10 cellular contexts compared by ENCODE assay signal in genomic region chr13:48448285-48448962, GRCh38. TPM values are rescaled to one million over a fixed set of nuclear protein-coding genes. Genes with fewer than 3 reads are reported as not detected.
DNase-seq lines count a peak whose midpoint lies in the region; ATAC-seq, FAIRE-seq and TF ChIP-seq lines count a peak whose summit lies in the region.
"Had no signal": no experiment of that assay in that cellular context is flagged by ENCODE, and none has a peak within 500 bp of the region (broad histone marks: within the 10 kb centered on the region; RNA-seq: fewer than 3 reads in every experiment).

No MANE protein-coding gene starts in this region.

- H3K4me3 ChIP-seq in HL-60 (replicated peaks; ENCODE audit: insufficient read depth, low read length) (no peak overlapping the region; the same call in 1 of the 2 replicates), bronchial epithelial cell (ENCODE audit: low read depth, low read length) (no peak overlapping the region), prostate gland (no peak overlapping the region)

- no peaks in the 10 kb centered on the region for H3K4me1 ChIP-seq in prostate gland (replicated peaks)

- peaks cover 1% of the 10 kb centered on the region for H3K36me3 ChIP-seq in bronchial epithelial cell (ENCODE audit: control insufficient read depth, insufficient read depth, low read length)
- no peaks in the 10 kb centered on the region for H3K36me3 ChIP-seq in prostate gland

- no peaks in the 10 kb centered on the region for H3K27me3 ChIP-seq in HL-60 (ENCODE audit: insufficient read depth, poor library complexity, severe bottlenecking)
- no peaks in the 10 kb centered on the region for H3K27me3 ChIP-seq in bronchial epithelial cell (ENCODE audit: control insufficient read depth, insufficient read depth, low read length)
- no peaks in the 10 kb centered on the region for H3K27me3 ChIP-seq in prostate gland (replicated peaks; ENCODE audit: insufficient read depth)

- H3K27ac ChIP-seq in HL-60 (replicated peaks) (peak overlapping the region; percentile 12; the same call in 1 of the 2 replicates), prostate gland (peak overlapping the region; percentile 7 to 45), substantia nigra (ENCODE audit: low read depth, low read length, poor library complexity, severe bottlenecking) (no peak overlapping the region)

- ATAC-seq in GM21447 (IDR thresholded peaks at IDR 0.05; ENCODE audit: unreplicated experiment), result no peak
- ATAC-seq: T-helper 17 cell had no signal

- WGBS in prostate gland, result 66% methylated on average over 3 of the region's 3 CpGs

- TF ChIP-seq POLR2A in prostate gland (IDR thresholded peaks at IDR 0.05), result no peak

- DNase-seq in DMS79 treated with DMSO at 0.1 percent for 48 hours (lab: John Stamatoyannopoulos, UW) (peak; percentile 10), HL-60 (ENCODE audit: low read depth in 1 of 2, low spot score in 1 of 2) (no peak), bronchial epithelial cell (ENCODE audit: low read depth) (peak; percentile 37), prostate gland (ENCODE audit: low spot score) (no peak), NCI-H1436 (lab: John Stamatoyannopoulos, UW) (no peak), substantia nigra (lab: John Stamatoyannopoulos, UW) (no peak)
- DNase-seq: NCI-H1048, small intestine, T-helper 17 cell had no signal

- no peak for FAIRE-seq in bronchial epithelial cell (lab: Jason Lieb, UNC)
- FAIRE-seq: small intestine had no signal

- intact Hi-C loops in prostate gland (cut with DNase I), result no loop called here

- TF ChIP-seq CTCF in HL-60 (IDR thresholded peaks at IDR 0.05; ENCODE audit: insufficient read depth, low read length) (no peak), bronchial epithelial cell (IDR thresholded peaks at IDR 0.05; ENCODE audit: insufficient read depth, low read length, severe bottlenecking) (no peak), prostate gland (IDR thresholded peaks at IDR 0.05) (no peak)

- no peaks in the 10 kb centered on the region for H3K9me3 ChIP-seq in prostate gland

RNA-seq across cellular contexts. Expression of gene LPAR6, which starts 35.5 kb away (rescaled TPM):
- total RNA-seq in bronchial epithelial cell (5.8 and 24.5 TPM in 2 replicates), prostate gland (10 to 100 TPM; 17.3 to 66.5 TPM)

Comparison
In these comparisons a context has a peak if more than half of its experiments do, and no peak if none do; other contexts are left out.
1. DNase-seq: peak in DMS79 treated with DMSO at 0.1 percent for 48 hours (single experiment) and bronchial epithelial cell (single experiment); none in HL-60 (0 of 2), prostate gland (single experiment), NCI-H1436 (single experiment) and substantia nigra (0 of 49).